In genomic region chr1:247331172-247331525, GRCh38 we compare ENCODE assay signal across 8 cellular contexts. TPM values are rescaled to one million over a fixed set of nuclear protein-coding genes. Genes with fewer than 3 reads are reported as not detected.
A peak's percentile ranks its signal among the peaks of the same experiment; 100 is the strongest.
DNase-seq lines count a peak whose midpoint lies in the region; ATAC-seq lines count a peak whose summit lies in the region.

No MANE protein-coding gene starts in this region.

- H4K5ac ChIP-seq in mesendoderm (ENCODE audit: low read length): no peak overlapping the region

- H3K9ac ChIP-seq in BLaER1 treated with 17β-estradiol and CSF1 and Interleukin-3, amounts not matched to agents 10 nM and 100 nM: peak overlapping the region; percentile 95 to 99 (median 99)
- peak overlapping the region; percentile 87 for H3K9ac ChIP-seq in mesendoderm (ENCODE audit: low read length)

- WGBS in mesendoderm (ENCODE audit: extremely low coverage, insufficient coverage, low lambda C conversion rate): no CpG with 5 or more reads among the region's 36 CpGs

- H3K9me3 ChIP-seq in BLaER1 treated with 17β-estradiol and CSF1 and Interleukin-3, amounts not matched to agents 10 nM and 100 nM (replicated peaks in 1 of 11): no peaks in the 10 kb centered on the region
- H3K9me3 ChIP-seq in effector memory CD4-positive, alpha-beta T cell (ENCODE audit: control insufficient read depth, low read length): no peaks in the 10 kb centered on the region

- peak overlapping the region; percentile 87 to 99 (median 96) for H3K4me2 ChIP-seq in BLaER1 treated with 17β-estradiol and CSF1 and Interleukin-3, amounts not matched to agents 10 nM and 100 nM
- H3K4me2 ChIP-seq in mesendoderm (ENCODE audit: low read length): peak overlapping the region; percentile 70

- H2BK120ac ChIP-seq in mesendoderm (ENCODE audit: low read depth, low read length): no peak overlapping the region

- H3K79me2 ChIP-seq in mesendoderm (ENCODE audit: control insufficient read depth, insufficient read depth, low read length): peaks cover 61% of the 10 kb centered on the region

- H2AK5ac ChIP-seq in mesendoderm (ENCODE audit: low read length): no peak overlapping the region

- peak overlapping the region; percentile 94 to 99 (median 98) for H3K27ac ChIP-seq in BLaER1 treated with 17β-estradiol and CSF1 and Interleukin-3, amounts not matched to agents 10 nM and 100 nM
- H3K27ac ChIP-seq in effector memory CD4-positive, alpha-beta T cell (ENCODE audit: insufficient read depth, low read length, poor library complexity, severe bottlenecking): peak overlapping the region; percentile 40
- H3K27ac ChIP-seq in mesendoderm (ENCODE audit: low read depth, low read length): peak overlapping the region; percentile 92

- DNase-seq in GM19240 (ENCODE audit: insufficient read length, low spot score) (peak; percentile 64), NCI-H82 (lab: John Stamatoyannopoulos, UW) (peak; percentile 87), mesendoderm (peak; percentile 86)
- DNase-seq in activated CD8-positive, alpha-beta memory T cell treated with anti-CD3 and anti-CD28 coated beads for 24 hours: peak; percentile 87
- DNase-seq in effector memory CD4-positive, alpha-beta T cell: peak; percentile 14 to 39 (median 34)
- DNase-seq in stimulated activated CD8-positive, alpha-beta memory T cell treated with anti-CD3 and anti-CD28 coated beads, Interleukin-15, amount 100 ng/mL, for 4 hours (ENCODE audit: low read depth in 2 of 2): peak; percentile 59 to 61

- peak overlapping the region; percentile 98 for H3K18ac ChIP-seq in mesendoderm (ENCODE audit: low read length)

- peak overlapping the region; percentile 59 for H3K23ac ChIP-seq in mesendoderm (ENCODE audit: low read length)

- peaks cover 47% of the 10 kb centered on the region for H3K79me1 ChIP-seq in mesendoderm (ENCODE audit: low read length)

- peaks cover 9 to 61% (median 28%) of the 10 kb centered on the region in 11 experiments; a peak in 18 of 22 replicates for H4K20me1 ChIP-seq in BLaER1 treated with 17β-estradiol and CSF1 and Interleukin-3, amounts not matched to agents 10 nM and 100 nM

- no peaks in the 10 kb centered on the region for H3K27me3 ChIP-seq in BLaER1 treated with 17β-estradiol and CSF1 and Interleukin-3, amounts not matched to agents 10 nM and 100 nM
- H3K27me3 ChIP-seq in effector memory CD4-positive, alpha-beta T cell (replicated peaks; ENCODE audit: control insufficient read depth, insufficient read depth, low read length, poor library complexity, severe bottlenecking): no peaks in the 10 kb centered on the region
- no peaks in the 10 kb centered on the region for H3K27me3 ChIP-seq in mesendoderm (ENCODE audit: insufficient read depth, low read length, poor library complexity)

- peaks cover 23 to 52% (median 39%) of the 10 kb centered on the region in 11 experiments for H3K36me3 ChIP-seq in BLaER1 treated with 17β-estradiol and CSF1 and Interleukin-3, amounts not matched to agents 10 nM and 100 nM
- no peaks in the 10 kb centered on the region for H3K36me3 ChIP-seq in effector memory CD4-positive, alpha-beta T cell (ENCODE audit: control insufficient read depth, insufficient read depth, low read length)
- peaks cover 7% of the 10 kb centered on the region for H3K36me3 ChIP-seq in mesendoderm (ENCODE audit: control insufficient read depth, insufficient read depth, low read length)

- peak overlapping the region; percentile 87 for H3K56ac ChIP-seq in mesendoderm (ENCODE audit: low read length)

- H3K4ac ChIP-seq in mesendoderm (ENCODE audit: low read depth, low read length): peak overlapping the region; percentile 89

- H2BK15ac ChIP-seq in mesendoderm (replicated peaks; ENCODE audit: low read depth): no peak overlapping the region

- peaks cover 60 to 81% (median 65%) of the 10 kb centered on the region in 10 experiments for H3K4me1 ChIP-seq in BLaER1 treated with 17β-estradiol and CSF1 and Interleukin-3, amounts not matched to agents 10 nM and 100 nM
- H3K4me1 ChIP-seq in effector memory CD4-positive, alpha-beta T cell (ENCODE audit: control insufficient read depth, insufficient read depth, low read length, poor library complexity, severe bottlenecking): peaks cover 8% of the 10 kb centered on the region
- H3K4me1 ChIP-seq in mesendoderm (ENCODE audit: control insufficient read depth, low read depth, low read length): peaks cover 23% of the 10 kb centered on the region

- H3K4me3 ChIP-seq in BLaER1 treated with 17β-estradiol and CSF1 and Interleukin-3, amounts not matched to agents 10 nM and 100 nM: peak overlapping the region; percentile 87 to 99 (median 96)
- H3K4me3 ChIP-seq in effector memory CD4-positive, alpha-beta T cell (ENCODE audit: insufficient read depth, low read depth, low read length, poor library complexity, severe bottlenecking): peak overlapping the region; percentile 96
- peak overlapping the region; percentile 72 for H3K4me3 ChIP-seq in mesendoderm (ENCODE audit: low read length)

- peak overlapping the region; percentile 70 for H4K8ac ChIP-seq in mesendoderm (ENCODE audit: low read depth, low read length)

- peak; percentile 69 for ATAC-seq in HG03432 (IDR thresholded peaks at IDR 0.05; ENCODE audit: unreplicated experiment)

- peak overlapping the region; percentile 43 for H2BK5ac ChIP-seq in mesendoderm (ENCODE audit: low read length)

RNA-seq across cellular contexts. Expression of gene ZNF496, which starts 0.5 kb away (rescaled TPM):
- polyA plus RNA-seq in mesendoderm (2013, experiment 1 of 2): 25.4 TPM
- polyA plus RNA-seq in mesendoderm (2013, experiment 2 of 2): 26.3 TPM

Comparison
In these comparisons a context has a peak if more than half of its experiments do, and no peak if none do; other contexts are left out.
1. Peak in every context shown above with its lines: DNase-seq, ATAC-seq, H3K4me3 ChIP-seq and H3K27ac ChIP-seq.
2. H3K27ac ChIP-seq: peak in every context shown above with its lines; median percentile 98 in BLaER1 treated with 17β-estradiol and CSF1 and Interleukin-3, amounts not matched to agents 10 nM and 100 nM; 92 in mesendoderm; 40 in effector memory CD4-positive, alpha-beta T cell.
3. DNase-seq: peak in every context shown above with its lines; median percentile 87 in NCI-H82; 87 in activated CD8-positive, alpha-beta memory T cell treated with anti-CD3 and anti-CD28 coated beads for 24 hours; 86 in mesendoderm; 64 in GM19240; 60 in stimulated activated CD8-positive, alpha-beta memory T cell treated with anti-CD3 and anti-CD28 coated beads, Interleukin-15, amount 100 ng/mL, for 4 hours; 34 in effector memory CD4-positive, alpha-beta T cell.